ENCODE assay signal across 33 cellular contexts in genomic region chr1:163176797-163177196, GRCh38.
"Had no signal": no experiment of that assay in that cellular context is flagged by ENCODE, and none has a peak within 500 bp of the region (broad histone marks: within the 10 kb centered on the region; RNA-seq: fewer than 3 reads in every experiment).

No MANE protein-coding gene starts in this region.

- H3K27me3 ChIP-seq: adrenal gland, brain microvascular endothelial cell, esophagus squamous epithelium, gastroesophageal sphincter, heart right ventricle had no signal

- FAIRE-seq: astrocyte, bronchial epithelial cell had no signal

- ATAC-seq: activated CD4-positive, alpha-beta T cell treated with anti-CD3 and anti-CD28 coated beads for 36 hours; activated CD8-positive, alpha-beta memory T cell treated with anti-CD3 and anti-CD28 coated beads, Interleukin-2, amount 10 ng/mL, durations not matched to agents 7 days and 5 days; activated CD8-positive, alpha-beta T cell treated with anti-CD3 and anti-CD28 coated beads, Interleukin-2, amount 10 ng/mL, durations not matched to agents 7 days and 5 days; activated naive CD8-positive, alpha-beta T cell treated with anti-CD3 and anti-CD28 coated beads, Interleukin-2, amount 50 U/mL, for 24 hours; effector memory CD8-positive, alpha-beta T cell; gastroesophageal sphincter; heart right ventricle had no signal

- DNase-seq: activated CD4-positive, alpha-beta memory T cell treated with anti-CD3 and anti-CD28 coated beads for 36 hours; activated CD4-positive, alpha-beta T cell treated with anti-CD3 and anti-CD28 coated beads for 36 hours; activated CD4-positive, alpha-beta T cell treated with anti-CD3 and anti-CD28 coated beads, Interleukin-2, amount 10 ng/mL, durations not matched to agents 24 days and 14 days; activated CD4-positive, CD25-positive, alpha-beta regulatory T cell; activated CD4-positive, CD25-positive, alpha-beta regulatory T cell treated with anti-CD3 and anti-CD28 coated beads, Interleukin-2, amount 50 U/mL, for 72 hours; activated CD8-positive, alpha-beta memory T cell treated with anti-CD3 and anti-CD28 coated beads, Interleukin-2, amount 10 ng/mL, durations not matched to agents 7 days and 5 days; activated CD8-positive, alpha-beta memory T cell treated with anti-CD3 and anti-CD28 coated beads, Interleukin-2, amount 50 U/mL, for 4 hours; activated CD8-positive, alpha-beta T cell treated with anti-CD3 and anti-CD28 coated beads, Interleukin-2, amount 10 ng/mL, durations not matched to agents 7 days and 5 days; activated effector memory CD4-positive, alpha-beta T cell treated with anti-CD3 and anti-CD28 coated beads, Interleukin-2, amount 50 U/mL, for 16 hours; activated naive CD4-positive, alpha-beta T cell treated with anti-CD3 and anti-CD28 coated beads for 36 hours; activated naive CD8-positive, alpha-beta T cell treated with anti-CD3 and anti-CD28 coated beads for 36 hours; activated naive CD8-positive, alpha-beta T cell treated with anti-CD3 and anti-CD28 coated beads, Interleukin-2, amount 50 U/mL, for 24 hours; activated T-cell treated with anti-CD3 and anti-CD28 coated beads, Interleukin-2, amount 50 U/mL, for 1 hour; activated T-cell treated with anti-CD3 and anti-CD28 coated beads, Interleukin-2, amount 50 U/mL, for 48 hours; adrenal gland; amygdala; brain microvascular endothelial cell; cortex of kidney; dermis blood vessel endothelial cell; effector CD4-positive, alpha-beta T cell; effector memory CD8-positive, alpha-beta T cell; erythroblast; esophagus squamous epithelium; foreskin melanocyte; heart right ventricle; T-helper 2 cell had no signal

- H3K4me3 Mint-ChIP-seq: activated CD4-positive, alpha-beta memory T cell treated with anti-CD3 and anti-CD28 coated beads for 36 hours; activated CD4-positive, alpha-beta T cell treated with anti-CD3 and anti-CD28 coated beads for 36 hours; activated CD4-positive, alpha-beta T cell treated with anti-CD3 and anti-CD28 coated beads, Interleukin-2, amount 10 ng/mL, durations not matched to agents 24 days and 14 days; activated CD8-positive, alpha-beta memory T cell treated with anti-CD3 and anti-CD28 coated beads, Interleukin-2, amount 10 ng/mL, durations not matched to agents 7 days and 5 days; activated CD8-positive, alpha-beta T cell treated with anti-CD3 and anti-CD28 coated beads, Interleukin-2, amount 10 ng/mL, durations not matched to agents 7 days and 5 days; activated naive CD4-positive, alpha-beta T cell treated with anti-CD3 and anti-CD28 coated beads for 36 hours; activated naive CD4-positive, alpha-beta T cell treated with anti-CD3 and anti-CD28 coated beads, Interleukin-2, amount 50 U/mL, for 24 hours; activated naive CD8-positive, alpha-beta T cell treated with anti-CD3 and anti-CD28 coated beads for 36 hours; activated naive CD8-positive, alpha-beta T cell treated with anti-CD3 and anti-CD28 coated beads, Interleukin-2, amount 50 U/mL, for 24 hours; activated T-helper 1 cell treated with anti-CD3 and anti-CD28 coated beads, Interleukin-12 subunit alpha, Interleukin-12 subunit beta, Interleukin-2, Interleukin-4 antibody, amounts not matched to agents 30 ng/mL and 10 ng/mL and 1 ng/mL, durations not matched to agents 14 hours and 24 hours and 36 hours; central memory CD8-positive, alpha-beta T cell; effector memory CD8-positive, alpha-beta T cell had no signal

- H3K36me3 ChIP-seq: adrenal gland, brain microvascular endothelial cell, esophagus squamous epithelium, gastroesophageal sphincter, heart right ventricle had no signal

- H3K4me1 Mint-ChIP-seq: activated CD4-positive, alpha-beta T cell treated with anti-CD3 and anti-CD28 coated beads for 36 hours; activated CD4-positive, alpha-beta T cell treated with anti-CD3 and anti-CD28 coated beads, Interleukin-2, amount 10 ng/mL, durations not matched to agents 24 days and 14 days; activated CD8-positive, alpha-beta memory T cell treated with anti-CD3 and anti-CD28 coated beads, Interleukin-2, amount 10 ng/mL, durations not matched to agents 7 days and 5 days; activated naive CD4-positive, alpha-beta T cell treated with anti-CD3 and anti-CD28 coated beads, Interleukin-2, amount 50 U/mL, for 24 hours; activated naive CD8-positive, alpha-beta T cell treated with anti-CD3 and anti-CD28 coated beads for 36 hours; activated naive CD8-positive, alpha-beta T cell treated with anti-CD3 and anti-CD28 coated beads, Interleukin-2, amount 50 U/mL, for 24 hours; central memory CD8-positive, alpha-beta T cell had no signal

- H3K4me3 ChIP-seq: adrenal gland, esophagus squamous epithelium, gastroesophageal sphincter, heart right ventricle had no signal

- H3K27ac Mint-ChIP-seq: activated CD4-positive, alpha-beta memory T cell treated with anti-CD3 and anti-CD28 coated beads for 36 hours; activated CD4-positive, alpha-beta T cell treated with anti-CD3 and anti-CD28 coated beads for 36 hours; activated CD4-positive, alpha-beta T cell treated with anti-CD3 and anti-CD28 coated beads, Interleukin-2, amount 10 ng/mL, durations not matched to agents 24 days and 14 days; activated CD8-positive, alpha-beta memory T cell treated with anti-CD3 and anti-CD28 coated beads, Interleukin-2, amount 10 ng/mL, durations not matched to agents 7 days and 5 days; activated CD8-positive, alpha-beta T cell treated with anti-CD3 and anti-CD28 coated beads, Interleukin-2, amount 10 ng/mL, durations not matched to agents 7 days and 5 days; activated naive CD4-positive, alpha-beta T cell treated with anti-CD3 and anti-CD28 coated beads for 36 hours; activated naive CD4-positive, alpha-beta T cell treated with anti-CD3 and anti-CD28 coated beads, Interleukin-2, amount 50 U/mL, for 24 hours; activated naive CD8-positive, alpha-beta T cell treated with anti-CD3 and anti-CD28 coated beads for 36 hours; activated naive CD8-positive, alpha-beta T cell treated with anti-CD3 and anti-CD28 coated beads, Interleukin-2, amount 50 U/mL, for 24 hours; activated T-helper 1 cell treated with anti-CD3 and anti-CD28 coated beads, Interleukin-12 subunit alpha, Interleukin-12 subunit beta, Interleukin-2, Interleukin-4 antibody, amounts not matched to agents 30 ng/mL and 10 ng/mL and 1 ng/mL, durations not matched to agents 14 hours and 24 hours and 36 hours; activated T-helper 2 cell treated with anti-CD3 and anti-CD28 coated beads, Interferon-gamma antibody, Interleukin-2, Interleukin-4, amounts not matched to agents 10 μg/mL and 5 μg/mL and 100 μg/mL, durations not matched to agents 14 hours and 24 hours and 36 hours; effector memory CD8-positive, alpha-beta T cell had no signal

- H3K9me3 ChIP-seq: adrenal gland, esophagus squamous epithelium, gastroesophageal sphincter, heart right ventricle had no signal

- H3K27me3 Mint-ChIP-seq: activated CD4-positive, alpha-beta T cell treated with anti-CD3 and anti-CD28 coated beads for 36 hours; activated CD8-positive, alpha-beta memory T cell treated with anti-CD3 and anti-CD28 coated beads, Interleukin-2, amount 10 ng/mL, durations not matched to agents 7 days and 5 days had no signal

- H3K9me3 Mint-ChIP-seq: activated CD4-positive, alpha-beta memory T cell treated with anti-CD3 and anti-CD28 coated beads for 36 hours; activated CD4-positive, alpha-beta T cell treated with anti-CD3 and anti-CD28 coated beads, Interleukin-2, amount 10 ng/mL, durations not matched to agents 24 days and 14 days; activated naive CD4-positive, alpha-beta T cell treated with anti-CD3 and anti-CD28 coated beads for 36 hours; activated naive CD4-positive, alpha-beta T cell treated with anti-CD3 and anti-CD28 coated beads, Interleukin-2, amount 50 U/mL, for 24 hours; activated naive CD8-positive, alpha-beta T cell treated with anti-CD3 and anti-CD28 coated beads for 36 hours; activated naive CD8-positive, alpha-beta T cell treated with anti-CD3 and anti-CD28 coated beads, Interleukin-2, amount 50 U/mL, for 24 hours; activated T-helper 1 cell treated with anti-CD3 and anti-CD28 coated beads, Interleukin-12 subunit alpha, Interleukin-12 subunit beta, Interleukin-2, Interleukin-4 antibody, amounts not matched to agents 30 ng/mL and 10 ng/mL and 1 ng/mL, durations not matched to agents 14 hours and 24 hours and 36 hours; activated T-helper 2 cell treated with anti-CD3 and anti-CD28 coated beads, Interferon-gamma antibody, Interleukin-2, Interleukin-4, amounts not matched to agents 10 μg/mL and 5 μg/mL and 100 μg/mL, durations not matched to agents 14 hours and 24 hours and 36 hours; central memory CD8-positive, alpha-beta T cell; effector memory CD8-positive, alpha-beta T cell had no signal

- H3K36me3 Mint-ChIP-seq: activated CD4-positive, alpha-beta memory T cell treated with anti-CD3 and anti-CD28 coated beads for 36 hours; activated CD8-positive, alpha-beta memory T cell treated with anti-CD3 and anti-CD28 coated beads, Interleukin-2, amount 10 ng/mL, durations not matched to agents 7 days and 5 days; activated naive CD4-positive, alpha-beta T cell treated with anti-CD3 and anti-CD28 coated beads, Interleukin-2, amount 50 U/mL, for 24 hours; activated naive CD8-positive, alpha-beta T cell treated with anti-CD3 and anti-CD28 coated beads for 36 hours had no signal

- H3K27ac ChIP-seq: adrenal gland, brain microvascular endothelial cell, esophagus squamous epithelium had no signal
